Comparison of ENCODE assay signal across 16 cellular contexts in the genomic region with DNA sequence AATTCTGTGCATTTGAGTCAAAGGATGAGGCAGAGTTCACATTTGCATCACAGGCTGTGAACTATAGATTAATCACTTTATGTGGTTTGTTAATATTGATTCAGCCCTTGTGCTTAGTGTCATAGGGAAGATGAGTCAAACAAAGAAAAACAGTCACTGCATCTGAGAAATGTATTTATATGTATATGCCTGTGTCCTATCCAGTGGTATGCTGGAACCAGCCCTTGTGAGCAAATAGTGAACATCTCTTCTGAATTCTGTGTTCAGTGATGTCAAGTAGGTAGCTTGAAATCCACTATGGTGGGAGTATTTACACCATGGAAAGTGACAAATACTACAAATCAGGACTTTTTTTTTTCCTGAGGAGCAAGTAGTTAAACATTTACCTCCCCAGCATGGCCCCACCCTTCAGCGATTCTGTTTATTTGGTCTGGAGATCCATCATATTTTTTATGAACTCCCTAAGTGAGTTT.
A peak's percentile ranks its signal among the peaks of the same experiment; 100 is the strongest.
DNase-seq lines count a peak whose midpoint lies in the region; ATAC-seq and TF ChIP-seq lines count a peak whose summit lies in the region.
"Had no signal": no experiment of that assay in that cellular context is flagged by ENCODE, and none has a peak within 500 bp of the region (broad histone marks: within the 10 kb centered on the region; RNA-seq: fewer than 3 reads in every experiment).

No MANE protein-coding gene starts in this region.

- peak overlapping the region; percentile 0 for H3K27ac Mint-ChIP-seq in activated T-cell treated with anti-CD3 and anti-CD28 coated beads, Interleukin-2, amount 50 U/mL, for 24 hours
- peak overlapping the region; percentile 1 for H3K27ac Mint-ChIP-seq in chondrocyte (ENCODE audit: unreplicated experiment)
- H3K27ac Mint-ChIP-seq: activated CD4-positive, alpha-beta T cell treated with anti-CD3 and anti-CD28 coated beads, Interleukin-2, amount 10 ng/mL, durations not matched to agents 7 days and 5 days; T-helper 1 cell treated with Interleukin-12 subunit alpha and Interleukin-12 subunit beta and Interleukin-4 antibody, amounts not matched to agents 30 μg/mL and 1 μg/mL, for 36 hours had no signal

- H3K4me3 Mint-ChIP-seq in activated T-cell treated with anti-CD3 and anti-CD28 coated beads, Interleukin-2, amount 50 U/mL, for 24 hours: no peak overlapping the region
- H3K4me3 Mint-ChIP-seq in chondrocyte (ENCODE audit: unreplicated experiment): no peak overlapping the region
- H3K4me3 Mint-ChIP-seq: activated CD4-positive, alpha-beta T cell treated with anti-CD3 and anti-CD28 coated beads, Interleukin-2, amount 10 ng/mL, durations not matched to agents 7 days and 5 days; T-helper 1 cell treated with Interleukin-12 subunit alpha and Interleukin-12 subunit beta and Interleukin-4 antibody, amounts not matched to agents 30 μg/mL and 1 μg/mL, for 36 hours had no signal

- no peak for TF ChIP-seq CTCF in chondrocyte (IDR thresholded peaks at IDR 0.05)

- peaks cover 23% of the 10 kb centered on the region for H3K27me3 Mint-ChIP-seq in activated T-cell treated with anti-CD3 and anti-CD28 coated beads, Interleukin-2, amount 50 U/mL, for 24 hours
- no peaks in the 10 kb centered on the region for H3K27me3 Mint-ChIP-seq in chondrocyte (ENCODE audit: low read depth)
- H3K27me3 Mint-ChIP-seq: activated CD4-positive, alpha-beta T cell treated with anti-CD3 and anti-CD28 coated beads, Interleukin-2, amount 10 ng/mL, durations not matched to agents 7 days and 5 days had no signal

- H3K4me1 Mint-ChIP-seq in activated T-cell treated with anti-CD3 and anti-CD28 coated beads, Interleukin-2, amount 50 U/mL, for 24 hours (ENCODE audit: low read depth): peaks cover 9% of the 10 kb centered on the region
- H3K4me1 Mint-ChIP-seq in chondrocyte (ENCODE audit: low read depth): peaks cover 72% of the 10 kb centered on the region
- H3K4me1 Mint-ChIP-seq: activated CD4-positive, alpha-beta T cell treated with anti-CD3 and anti-CD28 coated beads, Interleukin-2, amount 10 ng/mL, durations not matched to agents 7 days and 5 days had no signal

- no peak overlapping the region for H3K4me3 ChIP-seq in skeletal muscle cell (ENCODE audit: low read depth, low read length)
- H3K4me3 ChIP-seq: Peyer's patch, thyroid gland had no signal

- ATAC-seq in HG02759 (IDR thresholded peaks at IDR 0.05; ENCODE audit: unreplicated experiment): no peak

- no peak for DNase-seq in activated T-cell treated with anti-CD3 and anti-CD28 coated beads, Interleukin-2, amount 50 U/mL, for 24 hours
- DNase-seq in activated T-cell treated with anti-CD3 and anti-CD28 coated beads for 4 hours (no peak), HT-29 (ENCODE audit: low spot score) (peak; percentile 37), chondrocyte (ENCODE audit: low spot score) (no peak), skeletal muscle cell (ENCODE audit: low read depth) (peak; percentile 46), NCI-H1930 (lab: John Stamatoyannopoulos, UW) (no peak), NCI-H2196 treated with DMSO at 0.1 percent for 48 hours (lab: John Stamatoyannopoulos, UW; ENCODE audit: unreplicated experiment) (no peak)
- DNase-seq: activated CD4-positive, alpha-beta T cell treated with anti-CD3 and anti-CD28 coated beads, Interleukin-2, amount 10 ng/mL, durations not matched to agents 7 days and 5 days; activated gamma-delta T cell; caudate nucleus; NCI-H1417; NCI-H446 treated with DMSO at 0.1 percent for 48 hours; Peyer's patch; thyroid gland had no signal

- H3K9me3 Mint-ChIP-seq in activated T-cell treated with anti-CD3 and anti-CD28 coated beads, Interleukin-2, amount 50 U/mL, for 24 hours: no peaks in the 10 kb centered on the region
- no peaks in the 10 kb centered on the region for H3K9me3 Mint-ChIP-seq in chondrocyte (ENCODE audit: low read depth)
- H3K9me3 Mint-ChIP-seq: activated CD4-positive, alpha-beta T cell treated with anti-CD3 and anti-CD28 coated beads, Interleukin-2, amount 10 ng/mL, durations not matched to agents 7 days and 5 days; T-helper 1 cell treated with Interleukin-12 subunit alpha and Interleukin-12 subunit beta and Interleukin-4 antibody, amounts not matched to agents 30 μg/mL and 1 μg/mL, for 36 hours had no signal

- no peaks in the 10 kb centered on the region for H3K36me3 Mint-ChIP-seq in activated T-cell treated with anti-CD3 and anti-CD28 coated beads, Interleukin-2, amount 50 U/mL, for 24 hours (ENCODE audit: low read depth)
- no peaks in the 10 kb centered on the region for H3K36me3 Mint-ChIP-seq in chondrocyte (ENCODE audit: low read depth)

Comparison
In these comparisons a context has a peak if more than half of its experiments do, and no peak if none do; other contexts are left out.
1. DNase-seq: peak in HT-29 (single experiment) and skeletal muscle cell (single experiment); none in activated T-cell treated with anti-CD3 and anti-CD28 coated beads, Interleukin-2, amount 50 U/mL, for 24 hours (single experiment), activated T-cell treated with anti-CD3 and anti-CD28 coated beads for 4 hours (single experiment), chondrocyte (single experiment), NCI-H1930 (0 of 2) and NCI-H2196 treated with DMSO at 0.1 percent for 48 hours (single experiment).